Comparison of ENCODE assay signal across 15 cellular contexts in the genomic region with DNA sequence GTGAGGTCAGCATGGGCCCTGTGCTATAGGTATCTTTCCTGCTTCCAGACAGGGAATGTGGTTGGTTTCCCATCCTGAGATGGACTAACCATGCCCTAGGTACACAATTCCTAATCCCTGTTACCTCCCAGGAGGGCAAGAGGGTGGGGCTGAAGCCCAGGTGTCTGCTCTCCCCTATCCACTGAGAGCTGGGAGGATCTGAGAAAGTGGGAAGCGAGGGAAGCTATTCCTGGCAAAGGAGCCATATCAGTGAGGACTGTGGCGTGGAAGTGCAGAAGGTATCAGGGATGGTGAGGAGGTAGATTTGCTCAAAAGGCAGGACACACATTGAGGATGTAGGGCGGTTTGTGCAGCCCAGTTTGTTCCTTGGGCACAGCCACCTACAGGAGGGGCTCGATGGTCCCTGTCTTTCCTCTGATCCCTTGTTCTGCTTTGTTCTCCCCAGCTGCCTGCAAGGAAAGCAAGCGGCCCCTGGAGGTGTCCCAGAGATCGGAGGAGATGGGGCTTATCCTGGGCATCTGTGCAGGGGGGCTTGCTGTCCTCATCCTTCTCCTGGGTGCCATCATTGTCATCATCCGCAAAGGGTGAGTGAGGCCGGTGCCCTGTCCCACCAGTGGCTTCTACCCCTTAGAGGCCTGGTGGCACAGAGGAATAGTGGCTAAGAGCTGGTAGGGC. TPM values are rescaled to one million over a fixed set of nuclear protein-coding genes. Genes with fewer than 3 reads are reported as not detected.
DNase-seq lines count a peak whose midpoint lies in the region; ATAC-seq and TF ChIP-seq lines count a peak whose summit lies in the region.
"Had no signal": no experiment of that assay in that cellular context is flagged by ENCODE, and none has a peak within 500 bp of the region (broad histone marks: within the 10 kb centered on the region; RNA-seq: fewer than 3 reads in every experiment).

No MANE protein-coding gene starts in this region.

- no peaks in the 10 kb centered on the region for H3K27me3 Mint-ChIP-seq in endodermal cell (ENCODE audit: insufficient read depth)
- peaks cover 7% of the 10 kb centered on the region for H3K27me3 Mint-ChIP-seq in neural progenitor cell (ENCODE audit: insufficient read depth, low read depth)

- H3K9me3 Mint-ChIP-seq in endodermal cell (no peaks in the 10 kb centered on the region), neural progenitor cell (no peaks in the 10 kb centered on the region)
- H3K9me3 Mint-ChIP-seq: HFFc6 had no signal

- H3K4me3 Mint-ChIP-seq in endodermal cell, result peak overlapping the region; percentile 49
- H3K4me3 Mint-ChIP-seq in neural progenitor cell, result peak overlapping the region; percentile 83
- H3K4me3 Mint-ChIP-seq: HFFc6 had no signal

- peak overlapping the region; percentile 96 for H3K4me2 ChIP-seq in neural progenitor cell

- intact Hi-C loops in cardiac septum (cut with DNase I), result no loop called here
- intact Hi-C loops in Right ventricle myocardium inferior (cut with DNase I), result no loop called here

- 93 to 94% methylated on average over 7 to 8 of the region's 8 CpGs for WGBS in endodermal cell (ENCODE audit: insufficient coverage in 1 of 2, insufficient read length in 1 of 2), 2 experiments

- H3K9ac ChIP-seq in endodermal cell (ENCODE audit: extremely low read depth, low read length, poor library complexity, severe bottlenecking), result no peak overlapping the region
- peak overlapping the region; percentile 21 for H3K9ac ChIP-seq in neural progenitor cell

- H3K36me3 Mint-ChIP-seq in endodermal cell (ENCODE audit: low read depth), result peaks cover 4% of the 10 kb centered on the region
- H3K36me3 Mint-ChIP-seq in neural progenitor cell, result peaks cover 2% of the 10 kb centered on the region

- ATAC-seq in Right ventricle myocardium inferior (no peak), HG03565 (IDR thresholded peaks at IDR 0.05; ENCODE audit: unreplicated experiment) (no peak), GM21447 (IDR thresholded peaks at IDR 0.05; ENCODE audit: unreplicated experiment) (no peak)
- ATAC-seq: PC-3 had no signal

- peaks cover 24% of the 10 kb centered on the region for H3K4me1 Mint-ChIP-seq in endodermal cell
- H3K4me1 Mint-ChIP-seq in neural progenitor cell, result peaks cover 33% of the 10 kb centered on the region

- H4K20me1 ChIP-seq in neural progenitor cell (ENCODE audit: low read depth), result no peaks in the 10 kb centered on the region

- DNase-seq in cardiac septum (ENCODE audit: low spot score) (peak; percentile 66), Right ventricle myocardium inferior (ENCODE audit: missing footprints) (no peak), endodermal cell (peak; percentile 35), neural progenitor cell (ENCODE audit: low spot score) (no peak), cerebellar cortex (ENCODE audit: low spot score) (no peak), iPS-NIHi11 (ENCODE audit: low spot score) (no peak)
- DNase-seq: Caco-2, HFFc6, KBM-7, NCI-H146, NCI-H2081 treated with DMSO at 0.1 percent for 48 hours, NCI-H526, PC-3 had no signal

- no peak for TF ChIP-seq CTCF in endodermal cell (conservative IDR thresholded peaks at IDR 0.05)
- no peak for TF ChIP-seq CTCF in neural progenitor cell (IDR thresholded peaks at IDR 0.05)

- H3K36me3 ChIP-seq in endodermal cell (ENCODE audit: control insufficient read depth, insufficient read depth, low read length) (no peaks in the 10 kb centered on the region), neural progenitor cell (no peaks in the 10 kb centered on the region)

- H3K79me2 ChIP-seq in neural progenitor cell (ENCODE audit: low read depth), result no peaks in the 10 kb centered on the region

- H3K27ac Mint-ChIP-seq in endodermal cell, result no peak overlapping the region
- H3K27ac Mint-ChIP-seq in neural progenitor cell, result peak overlapping the region; percentile 99
- H3K27ac Mint-ChIP-seq: HFFc6 had no signal

- H3K27ac ChIP-seq in endodermal cell (ENCODE audit: low read depth, low read length), result no peak overlapping the region
- no peak overlapping the region for H3K27ac ChIP-seq in neural progenitor cell

- H3K9me3 ChIP-seq in endodermal cell (ENCODE audit: control insufficient read depth, low read length), result no peaks in the 10 kb centered on the region
- no peaks in the 10 kb centered on the region for H3K9me3 ChIP-seq in neural progenitor cell (ENCODE audit: low read depth)
- H3K9me3 ChIP-seq: Caco-2 had no signal

- peaks cover 6% of the 10 kb centered on the region for H3K4me1 ChIP-seq in endodermal cell (ENCODE audit: control insufficient read depth, insufficient read depth, low read length)
- H3K4me1 ChIP-seq in neural progenitor cell, result peaks cover 17% of the 10 kb centered on the region

- no peak overlapping the region for H2AFZ ChIP-seq in neural progenitor cell (replicated peaks)

- H3K27me3 ChIP-seq in endodermal cell (ENCODE audit: control insufficient read depth, insufficient read depth, low read length, poor library complexity, severe bottlenecking) (no peaks in the 10 kb centered on the region), neural progenitor cell (no peaks in the 10 kb centered on the region)

- H3K4me3 ChIP-seq in endodermal cell (ENCODE audit: low read length) (no peak overlapping the region), neural progenitor cell (peak overlapping the region; percentile 57)

- H3F3A ChIP-seq in neural progenitor cell (ENCODE audit: low read depth), result peaks cover 23% of the 10 kb centered on the region

RNA-seq across cellular contexts. Expression of a gene that starts 48.1 kb away (rescaled TPM):
- total RNA-seq in cardiac septum (6.6 TPM), Right ventricle myocardium inferior (23.5 TPM), endodermal cell (10 to 100 TPM; 49.8 to 73.1 TPM), neural progenitor cell (ENCODE audit: low replicate concordance) (29.5 and 68.9 TPM in 2 replicates)
- 39.5 TPM for polyA plus RNA-seq in endodermal cell (2013, experiment 1 of 2)
- polyA plus RNA-seq in endodermal cell (2013, experiment 2 of 2), result 36.6 TPM

RNA-seq across cellular contexts. Expression of a gene that starts 53.7 kb away (rescaled TPM):
- total RNA-seq in cardiac septum (29.9 TPM), Right ventricle myocardium inferior (35.4 TPM), endodermal cell (10 to 100 TPM; 33.3 to 38.2 TPM), neural progenitor cell (ENCODE audit: low replicate concordance) (11.7 and 22.0 TPM in 2 replicates)
- 35.9 TPM for polyA plus RNA-seq in endodermal cell (2013, experiment 1 of 2)
- 30.3 TPM for polyA plus RNA-seq in endodermal cell (2013, experiment 2 of 2)

Comparison
In these comparisons a context has a peak if more than half of its experiments do, and no peak if none do; other contexts are left out.
1. DNase-seq: peak in cardiac septum (single experiment) and endodermal cell (single experiment); none in Right ventricle myocardium inferior (single experiment), neural progenitor cell (single experiment), cerebellar cortex (single experiment) and iPS-NIHi11 (single experiment).